ENCODE assay signal across 22 cellular contexts in the genomic region with DNA sequence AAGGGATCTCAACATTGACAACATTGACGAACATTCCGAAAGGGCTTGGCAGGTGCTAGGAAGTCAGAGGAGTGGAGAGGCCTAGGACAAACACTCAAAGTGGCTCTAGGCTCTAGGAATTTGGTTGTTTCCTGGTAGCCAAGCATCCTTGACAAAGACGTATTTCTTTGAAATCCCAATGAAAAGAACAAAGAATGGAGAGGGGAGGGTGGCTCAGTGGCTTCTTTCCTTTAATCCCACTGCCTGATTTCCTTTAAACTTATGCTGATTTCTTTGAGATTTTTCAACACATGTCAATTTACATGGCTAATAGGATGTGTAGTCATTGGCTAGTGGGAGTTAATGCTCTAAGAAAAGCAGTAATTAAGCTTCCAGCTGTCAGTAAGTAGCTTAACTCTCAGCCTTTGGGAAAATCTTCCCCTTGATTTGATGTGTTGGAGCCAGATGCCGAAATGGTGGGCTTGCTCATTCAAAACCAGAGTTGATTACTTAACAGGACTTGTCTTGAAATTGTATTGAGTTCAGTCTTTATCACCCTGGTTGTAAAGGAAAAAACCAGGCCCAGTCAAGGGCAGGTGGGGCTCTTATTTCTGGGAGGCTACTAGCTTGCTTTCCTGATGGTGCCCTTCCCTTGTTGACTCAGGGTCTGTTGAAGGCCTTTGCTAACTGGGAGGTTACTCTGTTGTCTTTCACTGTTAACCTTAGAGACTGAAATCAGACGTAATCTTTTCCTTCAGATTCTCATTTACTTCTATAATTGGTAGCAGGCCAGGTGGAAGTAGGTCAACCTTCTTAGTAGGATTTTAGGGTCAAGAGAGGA. TPM values are rescaled to one million over a fixed set of nuclear protein-coding genes. Genes with fewer than 3 reads are reported as not detected.
DNase-seq lines count a peak whose midpoint lies in the region; ATAC-seq and TF ChIP-seq lines count a peak whose summit lies in the region.
"Had no signal": no experiment of that assay in that cellular context is flagged by ENCODE, and none has a peak within 500 bp of the region (broad histone marks: within the 10 kb centered on the region; RNA-seq: fewer than 3 reads in every experiment).

No MANE protein-coding gene starts in this region.

- no peak overlapping the region for H2AFZ ChIP-seq in neuronal stem cell (ENCODE audit: low read length)

- H3K27me3 Mint-ChIP-seq in activated CD4-positive, alpha-beta memory T cell treated with anti-CD3 and anti-CD28 coated beads for 36 hours, result no peaks in the 10 kb centered on the region
- H3K27me3 Mint-ChIP-seq: activated naive CD4-positive, alpha-beta T cell treated with anti-CD3 and anti-CD28 coated beads, Interleukin-2, amount 10 ng/mL, durations not matched to agents 7 days and 5 days; B cell; stimulated activated naive CD8-positive, alpha-beta T cell treated with anti-CD3 and anti-CD28 coated beads, Interleukin-15, amount 100 ng/mL, for 72 hours had no signal

- ATAC-seq in GM21360 (IDR thresholded peaks at IDR 0.05; ENCODE audit: unreplicated experiment), result no peak
- ATAC-seq: GM12878; HCT116; stimulated activated naive CD8-positive, alpha-beta T cell treated with anti-CD3 and anti-CD28 coated beads, Interleukin-15, amount 100 ng/mL, for 72 hours had no signal

- no peak overlapping the region for H3K4me3 ChIP-seq in colonic mucosa
- no peak overlapping the region for H3K4me3 ChIP-seq in neuronal stem cell (ENCODE audit: low read length in 2 of 2)
- H3K4me3 ChIP-seq: GM12878, MG63 had no signal

- H3K79me1 ChIP-seq in neuronal stem cell (ENCODE audit: low read depth, low read length), result no peaks in the 10 kb centered on the region

- H3K27ac Mint-ChIP-seq in activated CD4-positive, alpha-beta memory T cell treated with anti-CD3 and anti-CD28 coated beads for 36 hours, result no peak overlapping the region
- H3K27ac Mint-ChIP-seq: activated naive CD4-positive, alpha-beta T cell treated with anti-CD3 and anti-CD28 coated beads, Interleukin-2, amount 10 ng/mL, durations not matched to agents 7 days and 5 days; B cell; IgD-negative memory B cell had no signal

- no peak overlapping the region for H2BK5ac ChIP-seq in neuronal stem cell (ENCODE audit: low read length)

- CTCF ChIA-PET in activated CD4-positive, alpha-beta memory T cell treated with anti-CD3 and anti-CD28 coated beads for 36 hours (lab: Charles Lee), result no interaction called here

- H3K4ac ChIP-seq in neuronal stem cell (ENCODE audit: low read length), result no peak overlapping the region

- H3K9me3 ChIP-seq in colonic mucosa (no peaks in the 10 kb centered on the region), neuronal stem cell (replicated peaks in 1 of 2; ENCODE audit: control insufficient read depth in 2 of 2, insufficient read depth in 1 of 2, low read depth in 1 of 2, low read length in 2 of 2) (peaks cover 4 to 12% of the 10 kb centered on the region in 2 donors)
- H3K9me3 ChIP-seq: MG63 had no signal

- POLR2A ChIA-PET in activated CD4-positive, alpha-beta memory T cell treated with anti-CD3 and anti-CD28 coated beads for 36 hours (lab: Charles Lee), result no interaction called here

- H3K14ac ChIP-seq in neuronal stem cell (ENCODE audit: low read length), result no peak overlapping the region

- H3K23ac ChIP-seq in neuronal stem cell (ENCODE audit: low read depth, low read length, poor library complexity), result no peak overlapping the region

- no peak overlapping the region for H3K4me2 ChIP-seq in neuronal stem cell (ENCODE audit: insufficient read depth, low read length, poor library complexity, severe bottlenecking)

- H3K4me1 Mint-ChIP-seq in activated CD4-positive, alpha-beta memory T cell treated with anti-CD3 and anti-CD28 coated beads for 36 hours (ENCODE audit: low read depth), result peaks cover 56% of the 10 kb centered on the region

- no peak overlapping the region for H2BK12ac ChIP-seq in neuronal stem cell (ENCODE audit: low read length)

- no peak overlapping the region for H2BK120ac ChIP-seq in neuronal stem cell (ENCODE audit: low read depth, low read length)

- peaks cover 29% of the 10 kb centered on the region for H3K36me3 Mint-ChIP-seq in activated CD4-positive, alpha-beta memory T cell treated with anti-CD3 and anti-CD28 coated beads for 36 hours

- no peak overlapping the region for H4K8ac ChIP-seq in neuronal stem cell (ENCODE audit: low read depth, low read length)

- no peak overlapping the region for H2BK15ac ChIP-seq in neuronal stem cell (ENCODE audit: low read length)

- intact Hi-C loops in colonic mucosa (cut with DNase I), result no loop called here
- intact Hi-C loops in activated CD4-positive, alpha-beta memory T cell treated with anti-CD3 and anti-CD28 coated beads for 36 hours (cut with micrococcal nuclease), result no loop called here

- H3K9me3 Mint-ChIP-seq in activated CD4-positive, alpha-beta memory T cell treated with anti-CD3 and anti-CD28 coated beads for 36 hours, result peaks cover 4% of the 10 kb centered on the region

- no CpG with 5 or more reads among the region's 5 CpGs for WGBS in neuronal stem cell (ENCODE audit: extremely low coverage in 2 of 2, insufficient read length in 2 of 2, insufficient replicate concordance in 1 of 2), 2 donors

- no peak for TF ChIP-seq CTCF in colonic mucosa (IDR thresholded peaks at IDR 0.05)

- peak; percentile 2 for DNase-seq in DMS 273 (lab: John Stamatoyannopoulos, UW; ENCODE audit: unreplicated experiment)
- DNase-seq in DMS 273 treated with DMSO at 0.1 percent for 48 hours (lab: John Stamatoyannopoulos, UW), result no peak
- DNase-seq in NCI-H524 (lab: John Stamatoyannopoulos, UW), result peak; percentile 79 to 95
- peak; percentile 29 for DNase-seq in colonic mucosa
- peak; percentile 71 for DNase-seq in neuronal stem cell (ENCODE audit: low spot score)
- no peak for DNase-seq in T1000 (lab: John Stamatoyannopoulos, UW)
- no peak for DNase-seq in activated CD4-positive, alpha-beta memory T cell treated with anti-CD3 and anti-CD28 coated beads for 36 hours
- DNase-seq: activated naive CD4-positive, alpha-beta T cell treated with anti-CD3 and anti-CD28 coated beads, Interleukin-2, amount 10 ng/mL, durations not matched to agents 7 days and 5 days; activated T-cell treated with anti-CD3 and anti-CD28 coated beads, Interleukin-2, amount 50 U/mL, for 1 hour; GF-D8; head of caudate nucleus; MG63; NCI-H1436 treated with DMSO at 0.1 percent for 48 hours; NCI-H446; stimulated activated CD4-positive, alpha-beta T cell treated with anti-CD3 and anti-CD28 coated beads, Interleukin-2, amount 100 ng/mL, for 48 hours; stimulated activated naive CD8-positive, alpha-beta T cell treated with anti-CD3 and anti-CD28 coated beads, Interleukin-15, amount 100 ng/mL, for 72 hours had no signal

- H4K91ac ChIP-seq in neuronal stem cell (ENCODE audit: low read depth, low read length, poor library complexity), result no peak overlapping the region

- no peak overlapping the region for H3K18ac ChIP-seq in neuronal stem cell (ENCODE audit: low read length)

- H3K9ac ChIP-seq in colonic mucosa (ENCODE audit: low read depth in 2 of 2, low read length in 2 of 2) (no peak overlapping the region), neuronal stem cell (ENCODE audit: low read depth, low read length, poor library complexity) (no peak overlapping the region)

- no peaks in the 10 kb centered on the region for H3K36me3 ChIP-seq in colonic mucosa
- peaks cover 4 to 33% of the 10 kb centered on the region in 2 donors for H3K36me3 ChIP-seq in neuronal stem cell (replicated peaks in 1 of 2; ENCODE audit: control insufficient read depth in 2 of 2, insufficient read depth in 2 of 2, low read length in 2 of 2)
- H3K36me3 ChIP-seq: MG63 had no signal

- H3K27me3 ChIP-seq in colonic mucosa, result no peaks in the 10 kb centered on the region
- no peaks in the 10 kb centered on the region for H3K27me3 ChIP-seq in neuronal stem cell (ENCODE audit: control insufficient read depth in 3 of 3, insufficient read depth in 3 of 3, low read depth in 1 of 3, low read length in 3 of 3)

- no peaks in the 10 kb centered on the region for H3K4me1 ChIP-seq in colonic mucosa
- peaks cover 0 to 13% of the 10 kb centered on the region in 2 donors for H3K4me1 ChIP-seq in neuronal stem cell (ENCODE audit: control insufficient read depth in 2 of 2, insufficient read depth in 1 of 2, low read depth in 1 of 2, low read length in 2 of 2)

- no peak overlapping the region for H3K4me3 Mint-ChIP-seq in activated CD4-positive, alpha-beta memory T cell treated with anti-CD3 and anti-CD28 coated beads for 36 hours
- H3K4me3 Mint-ChIP-seq: activated naive CD4-positive, alpha-beta T cell treated with anti-CD3 and anti-CD28 coated beads, Interleukin-2, amount 10 ng/mL, durations not matched to agents 7 days and 5 days; B cell; IgD-negative memory B cell; stimulated activated naive CD8-positive, alpha-beta T cell treated with anti-CD3 and anti-CD28 coated beads, Interleukin-15, amount 100 ng/mL, for 72 hours had no signal

- no peak overlapping the region for H2AK5ac ChIP-seq in neuronal stem cell (ENCODE audit: low read depth, low read length)

- H3K27ac ChIP-seq in colonic mucosa (peak overlapping the region; percentile 43), neuronal stem cell (replicated peaks; ENCODE audit: low read length) (peak overlapping the region; percentile 85)
- H3K27ac ChIP-seq: 22Rv1 had no signal

RNA-seq across cellular contexts. Expression of a gene that starts 45.3 kb away (rescaled TPM):
- 100 to 1,000 TPM in 1 of 2 donors, 10 to 100 TPM in 1; 66.1 to 121 TPM for total RNA-seq in colonic mucosa
- polyA plus RNA-seq in neuronal stem cell (2013, experiment 1 of 2), result 6.7 TPM
- polyA plus RNA-seq in neuronal stem cell (2013, experiment 2 of 2), result 6.7 TPM
- total RNA-seq in activated CD4-positive, alpha-beta memory T cell treated with anti-CD3 and anti-CD28 coated beads for 36 hours, result 10 to 100 TPM; 48.1 to 49.3 TPM

Comparison
In these comparisons a context has a peak if more than half of its experiments do, and no peak if none do; other contexts are left out.
1. DNase-seq: peak in DMS 273 (single experiment), NCI-H524 (2 of 2), colonic mucosa (single experiment) and neuronal stem cell (single experiment); none in DMS 273 treated with DMSO at 0.1 percent for 48 hours (single experiment), T1000 (single experiment) and activated CD4-positive, alpha-beta memory T cell treated with anti-CD3 and anti-CD28 coated beads for 36 hours (single experiment).